Comparison of ENCODE assay signal across 3 cellular contexts in the genomic region with DNA sequence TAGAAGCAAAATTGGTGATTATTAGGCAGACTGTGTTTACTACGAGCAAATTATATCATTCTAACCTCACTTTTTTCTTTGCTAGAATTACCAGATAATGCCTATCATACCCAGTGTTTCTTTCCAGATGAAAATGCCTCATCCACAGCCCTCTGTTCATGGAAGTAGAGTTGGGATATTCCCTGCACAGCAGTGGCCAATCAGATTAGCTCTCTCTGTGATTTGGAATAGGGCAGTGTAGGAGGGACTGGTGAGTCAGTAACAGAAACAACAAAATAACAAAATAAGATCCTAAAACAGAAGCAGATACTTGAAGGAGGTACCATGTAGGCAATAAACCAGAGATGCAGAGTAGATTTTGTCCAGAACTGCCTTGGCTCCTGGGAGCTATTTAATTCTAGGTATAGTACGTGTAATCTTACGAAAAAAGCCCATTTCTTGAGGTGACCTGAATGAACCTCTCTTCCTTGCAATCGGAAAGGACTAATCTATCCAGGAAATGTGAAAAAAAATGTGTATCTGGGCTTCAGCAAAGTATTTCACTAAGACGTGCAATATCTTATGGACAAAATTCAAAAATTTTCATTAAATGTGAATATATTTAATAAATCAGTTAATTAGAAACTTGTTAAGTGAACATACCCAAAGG.
TF ChIP-seq lines count a peak whose summit lies in the region.

No MANE protein-coding gene starts in this region.

TF ChIP-seq in HCT116, 20 proteins besides CTCF, POLR2A, EP300 and RAD21 (continues in another document):
- no peak for TF ChIP-seq EZH2phosphoT487 (IDR thresholded peaks at IDR 0.05; ENCODE audit: borderline replicate concordance)
- TF ChIP-seq JUND (IDR thresholded peaks at IDR 0.05): no peak
- TF ChIP-seq, protein P1, sequence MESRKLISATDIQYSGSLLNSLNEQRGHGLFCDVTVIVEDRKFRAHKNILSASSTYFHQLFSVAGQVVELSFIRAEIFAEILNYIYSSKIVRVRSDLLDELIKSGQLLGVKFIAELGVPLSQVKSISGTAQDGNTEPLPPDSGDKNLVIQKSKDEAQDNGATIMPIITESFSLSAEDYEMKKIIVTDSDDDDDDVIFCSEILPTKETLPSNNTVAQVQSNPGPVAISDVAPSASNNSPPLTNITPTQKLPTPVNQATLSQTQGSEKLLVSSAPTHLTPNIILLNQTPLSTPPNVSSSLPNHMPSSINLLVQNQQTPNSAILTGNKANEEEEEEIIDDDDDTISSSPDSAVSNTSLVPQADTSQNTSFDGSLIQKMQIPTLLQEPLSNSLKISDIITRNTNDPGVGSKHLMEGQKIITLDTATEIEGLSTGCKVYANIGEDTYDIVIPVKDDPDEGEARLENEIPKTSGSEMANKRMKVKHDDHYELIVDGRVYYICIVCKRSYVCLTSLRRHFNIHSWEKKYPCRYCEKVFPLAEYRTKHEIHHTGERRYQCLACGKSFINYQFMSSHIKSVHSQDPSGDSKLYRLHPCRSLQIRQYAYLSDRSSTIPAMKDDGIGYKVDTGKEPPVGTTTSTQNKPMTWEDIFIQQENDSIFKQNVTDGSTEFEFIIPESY (IDR thresholded peaks at IDR 0.05; ENCODE audit: extremely low read depth, insufficient replicate concordance, low read length): no peak
- TF ChIP-seq EZH2 (IDR thresholded peaks at IDR 0.05): no peak
- TF ChIP-seq TCF7L2 (IDR thresholded peaks at IDR 0.05; ENCODE audit: borderline replicate concordance, extremely low read depth, insufficient read depth, insufficient read length): no peak
- TF ChIP-seq, protein P2, sequence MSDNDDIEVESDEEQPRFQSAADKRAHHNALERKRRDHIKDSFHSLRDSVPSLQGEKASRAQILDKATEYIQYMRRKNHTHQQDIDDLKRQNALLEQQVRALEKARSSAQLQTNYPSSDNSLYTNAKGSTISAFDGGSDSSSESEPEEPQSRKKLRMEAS (IDR thresholded peaks at IDR 0.05): no peak
- no peak for TF ChIP-seq SIN3A (IDR thresholded peaks at IDR 0.05; ENCODE audit: low read depth)
- no peak for TF ChIP-seq SP1 (IDR thresholded peaks at IDR 0.05; ENCODE audit: low read depth)
- no peak for TF ChIP-seq EGR1 (IDR thresholded peaks at IDR 0.05; ENCODE audit: low read depth)
- TF ChIP-seq, protein P3, sequence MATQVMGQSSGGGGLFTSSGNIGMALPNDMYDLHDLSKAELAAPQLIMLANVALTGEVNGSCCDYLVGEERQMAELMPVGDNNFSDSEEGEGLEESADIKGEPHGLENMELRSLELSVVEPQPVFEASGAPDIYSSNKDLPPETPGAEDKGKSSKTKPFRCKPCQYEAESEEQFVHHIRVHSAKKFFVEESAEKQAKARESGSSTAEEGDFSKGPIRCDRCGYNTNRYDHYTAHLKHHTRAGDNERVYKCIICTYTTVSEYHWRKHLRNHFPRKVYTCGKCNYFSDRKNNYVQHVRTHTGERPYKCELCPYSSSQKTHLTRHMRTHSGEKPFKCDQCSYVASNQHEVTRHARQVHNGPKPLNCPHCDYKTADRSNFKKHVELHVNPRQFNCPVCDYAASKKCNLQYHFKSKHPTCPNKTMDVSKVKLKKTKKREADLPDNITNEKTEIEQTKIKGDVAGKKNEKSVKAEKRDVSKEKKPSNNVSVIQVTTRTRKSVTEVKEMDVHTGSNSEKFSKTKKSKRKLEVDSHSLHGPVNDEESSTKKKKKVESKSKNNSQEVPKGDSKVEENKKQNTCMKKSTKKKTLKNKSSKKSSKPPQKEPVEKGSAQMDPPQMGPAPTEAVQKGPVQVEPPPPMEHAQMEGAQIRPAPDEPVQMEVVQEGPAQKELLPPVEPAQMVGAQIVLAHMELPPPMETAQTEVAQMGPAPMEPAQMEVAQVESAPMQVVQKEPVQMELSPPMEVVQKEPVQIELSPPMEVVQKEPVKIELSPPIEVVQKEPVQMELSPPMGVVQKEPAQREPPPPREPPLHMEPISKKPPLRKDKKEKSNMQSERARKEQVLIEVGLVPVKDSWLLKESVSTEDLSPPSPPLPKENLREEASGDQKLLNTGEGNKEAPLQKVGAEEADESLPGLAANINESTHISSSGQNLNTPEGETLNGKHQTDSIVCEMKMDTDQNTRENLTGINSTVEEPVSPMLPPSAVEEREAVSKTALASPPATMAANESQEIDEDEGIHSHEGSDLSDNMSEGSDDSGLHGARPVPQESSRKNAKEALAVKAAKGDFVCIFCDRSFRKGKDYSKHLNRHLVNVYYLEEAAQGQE (IDR thresholded peaks at IDR 0.05; ENCODE audit: low read depth): no peak
- TF ChIP-seq YY1 (IDR thresholded peaks at IDR 0.05; ENCODE audit: extremely low read depth, insufficient replicate concordance, low read depth, low read length): no peak
- no peak for TF ChIP-seq ZNF274 (IDR thresholded peaks at IDR 0.05; ENCODE audit: low read depth, low read length)
- TF ChIP-seq POLR2AphosphoS5 (IDR thresholded peaks at IDR 0.05; ENCODE audit: low read depth, low read length): no peak
- TF ChIP-seq, protein P4, sequence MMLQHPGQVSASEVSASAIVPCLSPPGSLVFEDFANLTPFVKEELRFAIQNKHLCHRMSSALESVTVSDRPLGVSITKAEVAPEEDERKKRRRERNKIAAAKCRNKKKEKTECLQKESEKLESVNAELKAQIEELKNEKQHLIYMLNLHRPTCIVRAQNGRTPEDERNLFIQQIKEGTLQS (IDR thresholded peaks at IDR 0.05): no peak

TF ChIP-seq in endothelial cell of umbilical vein, 7 proteins besides CTCF, POLR2A, EP300 and RAD21:
- TF ChIP-seq EZH2 (IDR thresholded peaks at IDR 0.05; ENCODE audit: borderline replicate concordance, low read depth, low read length, severe bottlenecking) (no peak), MYC (IDR thresholded peaks at IDR 0.05; ENCODE audit: low read depth, low read length) (no peak), FOS (IDR thresholded peaks at IDR 0.05; ENCODE audit: borderline replicate concordance, insufficient read depth, low read length) (no peak), GATA2 (IDR thresholded peaks at IDR 0.05; ENCODE audit: insufficient read depth, insufficient read length, low read depth, low read length) (no peak), JUN (IDR thresholded peaks at IDR 0.05; ENCODE audit: borderline replicate concordance, insufficient read depth, insufficient read length, low read depth) (no peak), POLR2AphosphoS5 (IDR thresholded peaks at IDR 0.05; ENCODE audit: insufficient read depth, low read depth, low read length) (no peak)
- TF ChIP-seq, protein P2 (IDR thresholded peaks at IDR 0.05; ENCODE audit: insufficient read depth, insufficient read length): no peak

TF ChIP-seq in HepG2, 621 proteins besides CTCF, POLR2A, EP300 and RAD21:
- TF ChIP-seq, protein P5, sequence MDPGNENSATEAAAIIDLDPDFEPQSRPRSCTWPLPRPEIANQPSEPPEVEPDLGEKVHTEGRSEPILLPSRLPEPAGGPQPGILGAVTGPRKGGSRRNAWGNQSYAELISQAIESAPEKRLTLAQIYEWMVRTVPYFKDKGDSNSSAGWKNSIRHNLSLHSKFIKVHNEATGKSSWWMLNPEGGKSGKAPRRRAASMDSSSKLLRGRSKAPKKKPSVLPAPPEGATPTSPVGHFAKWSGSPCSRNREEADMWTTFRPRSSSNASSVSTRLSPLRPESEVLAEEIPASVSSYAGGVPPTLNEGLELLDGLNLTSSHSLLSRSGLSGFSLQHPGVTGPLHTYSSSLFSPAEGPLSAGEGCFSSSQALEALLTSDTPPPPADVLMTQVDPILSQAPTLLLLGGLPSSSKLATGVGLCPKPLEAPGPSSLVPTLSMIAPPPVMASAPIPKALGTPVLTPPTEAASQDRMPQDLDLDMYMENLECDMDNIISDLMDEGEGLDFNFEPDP (CRISPR knock-in tag; conservative IDR thresholded peaks at IDR 0.05): 0 out of 2 replicates have a peak, but pooled peaks have one; percentile 66
- TF ChIP-seq ZZZ3 (CRISPR knock-in tag; IDR thresholded peaks at IDR 0.05; ENCODE audit: borderline replicate concordance) (no peak), ZMYM4 (CRISPR knock-in tag; IDR thresholded peaks at IDR 0.05) (peak; percentile 23; the same call in 1 of the 2 replicates)
TF ChIP-seq in HepG2: peak in this region for 2.
